ENCODE assay signal across 21 cellular contexts in the genomic region with DNA sequence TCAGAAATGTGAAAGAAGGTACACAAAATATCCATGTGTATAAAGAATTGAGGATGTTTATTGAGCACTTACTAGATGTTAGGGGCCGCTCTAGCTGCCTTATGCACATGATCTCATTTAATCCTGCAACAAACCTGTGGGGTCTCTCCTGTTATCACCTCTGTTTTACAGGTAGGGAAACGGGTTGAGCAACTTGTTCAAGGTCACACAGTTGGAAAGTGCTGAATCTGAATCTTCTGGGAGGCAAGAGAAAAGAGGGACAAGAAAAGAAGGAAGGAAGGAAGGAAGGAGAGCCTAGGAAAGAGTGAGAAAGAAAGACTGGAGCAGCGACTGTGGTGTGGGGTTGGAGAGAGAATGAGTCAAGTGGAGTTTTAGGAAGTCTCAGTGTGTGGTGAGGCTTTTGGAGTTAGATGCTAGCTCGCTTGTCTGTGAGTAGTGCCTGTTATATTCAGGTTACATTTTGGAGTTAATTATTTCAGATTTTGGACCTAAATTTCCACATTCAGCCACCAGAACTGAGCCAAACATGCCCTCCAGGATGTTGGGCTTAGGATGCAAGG. TPM values are rescaled to one million over a fixed set of nuclear protein-coding genes. Genes with fewer than 3 reads are reported as not detected.
A peak's percentile ranks its signal among the peaks of the same experiment; 100 is the strongest.
DNase-seq lines count a peak whose midpoint lies in the region; ATAC-seq, FAIRE-seq and TF ChIP-seq lines count a peak whose summit lies in the region.
"Had no signal": no experiment of that assay in that cellular context is flagged by ENCODE, and none has a peak within 500 bp of the region (broad histone marks: within the 10 kb centered on the region; RNA-seq: fewer than 3 reads in every experiment).

No MANE protein-coding gene starts in this region.

- ATAC-seq in pancreas (peak in 3 of 4 donors; percentile 4 to 15 (median 10)), GM18858 (IDR thresholded peaks at IDR 0.05; ENCODE audit: unreplicated experiment) (no peak)

- no peak overlapping the region for H3K4me3 ChIP-seq in HEK293 (ENCODE audit: low read depth, low read length)
- no peak overlapping the region for H3K4me3 ChIP-seq in bronchial epithelial cell (ENCODE audit: low read depth, low read length)
- peak overlapping the region in 1 of 4 donors; percentile 26 for H3K4me3 ChIP-seq in pancreas
- H3K4me3 ChIP-seq: HAP-1 had no signal

- POLR2A ChIA-PET in HEK293 (lab: Yijun Ruan, JAX): no interaction called here

- FAIRE-seq in bronchial epithelial cell (lab: Jason Lieb, UNC): peak; percentile 64
- FAIRE-seq in pancreas (lab: Jason Lieb, UNC): no peak
- FAIRE-seq: GM12892, H54 had no signal

- no peaks in the 10 kb centered on the region for H3K9me3 ChIP-seq in HEK293 (ENCODE audit: control insufficient read depth, insufficient read depth, low read depth, low read length)
- H3K9me3 ChIP-seq in pancreas: no peaks in the 10 kb centered on the region
- H3K9me3 ChIP-seq: HAP-1 had no signal

- H3K36me3 ChIP-seq in HEK293 (ENCODE audit: control insufficient read depth in 2 of 2, insufficient read depth in 1 of 2, low read length in 2 of 2) (no peaks in the 10 kb centered on the region), bronchial epithelial cell (ENCODE audit: control insufficient read depth, insufficient read depth, low read length) (no peaks in the 10 kb centered on the region), pancreas (no peaks in the 10 kb centered on the region)
- H3K36me3 ChIP-seq: HAP-1 had no signal

- 35 to 37% methylated on average over 4 of the region's 4 CpGs for WGBS in pancreas, 2 donors

- intact Hi-C loops in pancreas (cut with DNase I): no loop called here

- no peaks in the 10 kb centered on the region for H3K4me1 ChIP-seq in HEK293 (ENCODE audit: control insufficient read depth, insufficient read depth, low read length)
- H3K4me1 ChIP-seq in pancreas: peaks cover 0 to 5% (median 0%) of the 10 kb centered on the region in 3 donors

- TF ChIP-seq CTCF in HEK293 (tag by site-specific recombination; IDR thresholded peaks at IDR 0.05): no peak
- TF ChIP-seq CTCF in bronchial epithelial cell (IDR thresholded peaks at IDR 0.05; ENCODE audit: insufficient read depth, low read length, severe bottlenecking): no peak
- TF ChIP-seq CTCF in pancreas (IDR thresholded peaks at IDR 0.05): no peak

- CTCF ChIA-PET in HEK293 (lab: Yijun Ruan, JAX): interaction anchor here (0.6 to 1.1 kb wide), 2 partner anchors 31 to 188 kb away, joined by 3 read pairs; no protein-coding TSS in a partner anchor

- no peak for DNase-seq in bronchial epithelial cell (ENCODE audit: low read depth)
- DNase-seq in pancreas: peak in 2 of 6 donors; percentile 50 to 53
- DNase-seq in globus pallidus (ENCODE audit: low spot score): no peak
- DNase-seq in hepatic stellate cell (ENCODE audit: low spot score): no peak
- DNase-seq: C1 segment of cervical spinal cord; Calu3; CD4-positive, alpha-beta memory T cell; COR-L47; DMS79 treated with DMSO at 0.1 percent for 48 hours; GF-D8; GOT3 had no signal

- H3K27me3 ChIP-seq in bronchial epithelial cell (ENCODE audit: control insufficient read depth, insufficient read depth, low read length) (peaks cover 14% of the 10 kb centered on the region), pancreas (no peaks in the 10 kb centered on the region)

- H3K27ac ChIP-seq in HEK293 (ENCODE audit: extremely low read depth, low read depth, low read length) (no peak overlapping the region), pancreas (peak overlapping the region; percentile 6 to 66 (median 32))

TF ChIP-seq in HEK293, 187 proteins besides CTCF, POLR2A, EP300 and RAD21:
- TF ChIP-seq, protein P1, sequence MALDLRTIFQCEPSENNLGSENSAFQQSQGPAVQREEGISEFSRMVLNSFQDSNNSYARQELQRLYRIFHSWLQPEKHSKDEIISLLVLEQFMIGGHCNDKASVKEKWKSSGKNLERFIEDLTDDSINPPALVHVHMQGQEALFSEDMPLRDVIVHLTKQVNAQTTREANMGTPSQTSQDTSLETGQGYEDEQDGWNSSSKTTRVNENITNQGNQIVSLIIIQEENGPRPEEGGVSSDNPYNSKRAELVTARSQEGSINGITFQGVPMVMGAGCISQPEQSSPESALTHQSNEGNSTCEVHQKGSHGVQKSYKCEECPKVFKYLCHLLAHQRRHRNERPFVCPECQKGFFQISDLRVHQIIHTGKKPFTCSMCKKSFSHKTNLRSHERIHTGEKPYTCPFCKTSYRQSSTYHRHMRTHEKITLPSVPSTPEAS (tag by site-specific recombination; IDR thresholded peaks at IDR 0.05): no peak
- TF ChIP-seq, protein P2, sequence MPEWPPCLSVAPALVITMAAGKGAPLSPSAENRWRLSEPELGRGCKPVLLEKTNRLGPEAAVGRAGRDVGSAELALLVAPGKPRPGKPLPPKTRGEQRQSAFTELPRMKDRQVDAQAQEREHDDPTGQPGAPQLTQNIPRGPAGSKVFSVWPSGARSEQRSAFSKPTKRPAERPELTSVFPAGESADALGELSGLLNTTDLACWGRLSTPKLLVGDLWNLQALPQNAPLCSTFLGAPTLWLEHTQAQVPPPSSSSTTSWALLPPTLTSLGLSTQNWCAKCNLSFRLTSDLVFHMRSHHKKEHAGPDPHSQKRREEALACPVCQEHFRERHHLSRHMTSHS (tag by site-specific recombination; IDR thresholded peaks at IDR 0.05): no peak
- TF ChIP-seq, protein P3, sequence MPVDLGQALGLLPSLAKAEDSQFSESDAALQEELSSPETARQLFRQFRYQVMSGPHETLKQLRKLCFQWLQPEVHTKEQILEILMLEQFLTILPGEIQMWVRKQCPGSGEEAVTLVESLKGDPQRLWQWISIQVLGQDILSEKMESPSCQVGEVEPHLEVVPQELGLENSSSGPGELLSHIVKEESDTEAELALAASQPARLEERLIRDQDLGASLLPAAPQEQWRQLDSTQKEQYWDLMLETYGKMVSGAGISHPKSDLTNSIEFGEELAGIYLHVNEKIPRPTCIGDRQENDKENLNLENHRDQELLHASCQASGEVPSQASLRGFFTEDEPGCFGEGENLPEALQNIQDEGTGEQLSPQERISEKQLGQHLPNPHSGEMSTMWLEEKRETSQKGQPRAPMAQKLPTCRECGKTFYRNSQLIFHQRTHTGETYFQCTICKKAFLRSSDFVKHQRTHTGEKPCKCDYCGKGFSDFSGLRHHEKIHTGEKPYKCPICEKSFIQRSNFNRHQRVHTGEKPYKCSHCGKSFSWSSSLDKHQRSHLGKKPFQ (tag by site-specific recombination; IDR thresholded peaks at IDR 0.05): no peak
- TF ChIP-seq ZNF664 (tag by site-specific recombination; IDR thresholded peaks at IDR 0.05) (0 out of 2 replicates have a peak, but pooled peaks have one; percentile 12), ZBTB21 (tag by site-specific recombination; IDR thresholded peaks at IDR 0.05) (no peak), ZNF311 (tag by site-specific recombination; IDR thresholded peaks at IDR 0.05; ENCODE audit: borderline replicate concordance) (no peak)

RNA-seq across cellular contexts. Expression of a gene that starts 7.7 kb away (rescaled TPM):
- total RNA-seq in bronchial epithelial cell: not detected in 2 replicates
- 100 to 1,000 TPM in 1 of 6 donors, 10 to 100 TPM in 4, 1 to 10 TPM in 1; 6.0 to 102 (median 38.3) TPM for total RNA-seq in pancreas
- polyA plus RNA-seq in pancreas: 10 to 100 TPM in 1 of 2 donors, not detected in 1; 83.2 TPM
- total RNA-seq: A172; A673; Calu3; CD4-positive, alpha-beta memory T cell; Daoy; G401 had no signal
- polyA plus RNA-seq: BJ; CD4-positive, alpha-beta memory T cell had no signal

RNA-seq across cellular contexts. Expression of a gene that starts 8.6 kb away (rescaled TPM):
- not detected in 2 replicates for total RNA-seq in bronchial epithelial cell
- total RNA-seq in pancreas: over 10,000 TPM; 11,272 to 45,930 (median 22,757) TPM
- polyA plus RNA-seq in pancreas: over 10,000 TPM; 11,669 to 15,701 TPM
- total RNA-seq: A172; A673; Calu3; CD4-positive, alpha-beta memory T cell; Daoy; G401 had no signal
- polyA plus RNA-seq: BJ; CD4-positive, alpha-beta memory T cell had no signal

RNA-seq across cellular contexts. Expression of a gene that starts 12.1 kb away (rescaled TPM):
- total RNA-seq in bronchial epithelial cell (not detected in 2 replicates), pancreas (1 to 10 TPM; 1.4 to 4.3 (median 2.8) TPM)
- polyA plus RNA-seq in pancreas: 1 to 10 TPM in 1 of 2 donors, under 1 TPM in 1; 0.61 to 2.5 TPM
- total RNA-seq: A673; Calu3; CD4-positive, alpha-beta memory T cell; Daoy; G401 had no signal
- polyA plus RNA-seq: BJ; CD4-positive, alpha-beta memory T cell had no signal

RNA-seq across cellular contexts. Expression of a gene that starts 16.6 kb away (rescaled TPM):
- total RNA-seq in bronchial epithelial cell: not detected in 2 replicates
- 1 to 10 TPM; 1.3 to 4.2 (median 2.8) TPM for total RNA-seq in pancreas
- 1 to 10 TPM; 2.0 to 3.3 TPM for polyA plus RNA-seq in pancreas
- total RNA-seq: A172; A673; CD4-positive, alpha-beta memory T cell; Daoy; G401 had no signal
- polyA plus RNA-seq: BJ; CD4-positive, alpha-beta memory T cell had no signal

RNA-seq across cellular contexts. Expression of a gene that starts 51.7 kb away (rescaled TPM):
- total RNA-seq in bronchial epithelial cell: 0.13 and 0.53 TPM in 2 replicates
- total RNA-seq in pancreas: under 1 TPM; 0.12 to 0.75 (median 0.44) TPM
- polyA plus RNA-seq in pancreas: 1 to 10 TPM; 2.2 to 2.6 TPM
- total RNA-seq: Calu3, G401 had no signal

Comparison
In these comparisons a context has a peak if more than half of its experiments do, and no peak if none do; other contexts are left out.
1. RNA of a gene that starts 8.6 kb away (total RNA-seq): 11,272 to 45,930 TPM in pancreas; not detected in bronchial epithelial cell; every median in the first group is over 1,000 times any median in the second.